In the genomic region with DNA sequence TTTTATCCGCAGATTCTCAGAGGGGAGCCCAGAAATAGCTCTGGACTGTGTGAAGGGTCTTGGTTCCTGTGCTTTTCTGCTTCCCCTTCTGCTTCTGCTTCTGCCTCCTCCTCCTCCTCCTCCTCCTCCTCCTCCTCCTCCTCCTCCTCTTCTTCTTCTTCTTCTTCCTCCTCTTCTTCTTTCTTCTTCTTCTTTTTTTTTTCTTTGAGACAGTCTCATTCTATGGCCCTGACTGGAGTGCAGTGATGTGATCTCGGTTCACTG, we compare ENCODE assay signal across 11 cellular contexts. TPM values are rescaled to one million over a fixed set of nuclear protein-coding genes. Genes with fewer than 3 reads are reported as not detected.
DNase-seq lines count a peak whose midpoint lies in the region; ATAC-seq lines count a peak whose summit lies in the region.
"Had no signal": no experiment of that assay in that cellular context is flagged by ENCODE, and none has a peak within 500 bp of the region (broad histone marks: within the 10 kb centered on the region; RNA-seq: fewer than 3 reads in every experiment).

No MANE protein-coding gene starts in this region.

- H4K20me1 ChIP-seq in BLaER1 (no peaks in the 10 kb centered on the region), Karpas-422 (ENCODE audit: insufficient read depth, low read depth, low read length) (no peaks in the 10 kb centered on the region)

- peaks cover 47% of the 10 kb centered on the region for H3K4me1 Mint-ChIP-seq in dendritic cell treated with granulocyte-macrophage colony-stimulating factor and Interleukin-4, amounts not matched to agents 40 ng/mL and 50 ng/mL, for 4 days (ENCODE audit: low read depth)

- H3K9me2 ChIP-seq in Karpas-422 (replicated peaks; ENCODE audit: insufficient read depth, low read length), result no peaks in the 10 kb centered on the region

- H3K9me3 ChIP-seq in BLaER1 (no peaks in the 10 kb centered on the region), Karpas-422 (ENCODE audit: low read length) (no peaks in the 10 kb centered on the region)
- H3K9me3 ChIP-seq: esophagus squamous epithelium had no signal

- no peak for DNase-seq in Karpas-422
- DNase-seq in OCI-M2 (lab: John Stamatoyannopoulos, UW; ENCODE audit: unreplicated experiment), result no peak
- no peak for DNase-seq in NCI-H1417 (lab: John Stamatoyannopoulos, UW)
- DNase-seq: cerebellar nuclear complex, esophagus squamous epithelium had no signal

- H3K4me3 ChIP-seq in BLaER1 (peak overlapping the region; percentile 63), Karpas-422 (ENCODE audit: low read length) (peak overlapping the region; percentile 57; the same call in 1 of the 2 replicates)

- H3K4me1 ChIP-seq in BLaER1 (peaks cover 83% of the 10 kb centered on the region), Karpas-422 (ENCODE audit: low read length) (peaks cover 50% of the 10 kb centered on the region)

- H3K27me3 Mint-ChIP-seq in dendritic cell treated with granulocyte-macrophage colony-stimulating factor and Interleukin-4, amounts not matched to agents 40 ng/mL and 50 ng/mL, for 4 days, result peaks cover 33% of the 10 kb centered on the region

- H3K4me3 Mint-ChIP-seq in dendritic cell treated with granulocyte-macrophage colony-stimulating factor and Interleukin-4, amounts not matched to agents 40 ng/mL and 50 ng/mL, for 4 days, result peak overlapping the region; percentile 50
- H3K4me3 Mint-ChIP-seq: CD8-positive, alpha-beta T cell; T-cell had no signal

- H3K36me3 ChIP-seq in BLaER1, result no peaks in the 10 kb centered on the region
- no peaks in the 10 kb centered on the region for H3K36me3 ChIP-seq in Karpas-422 (ENCODE audit: insufficient read depth, low read length)
- H3K36me3 ChIP-seq: esophagus squamous epithelium had no signal

- H3K79me2 ChIP-seq in Karpas-422 (ENCODE audit: low read length), result no peaks in the 10 kb centered on the region

- ATAC-seq in GM21737 (IDR thresholded peaks at IDR 0.05; ENCODE audit: unreplicated experiment), result no peak

- H3K27ac Mint-ChIP-seq in dendritic cell treated with granulocyte-macrophage colony-stimulating factor and Interleukin-4, amounts not matched to agents 40 ng/mL and 50 ng/mL, for 4 days, result peak overlapping the region; percentile 71
- H3K27ac Mint-ChIP-seq: CD8-positive, alpha-beta T cell; T-cell had no signal

- H3K4me2 ChIP-seq in BLaER1, result peak overlapping the region; percentile 99
- H3K4me2 ChIP-seq in Karpas-422 (ENCODE audit: low read depth, low read length, poor library complexity, severe bottlenecking), result peak overlapping the region; percentile 95

- intact Hi-C loops in dendritic cell treated with granulocyte-macrophage colony-stimulating factor and Interleukin-4, amounts not matched to agents 40 ng/mL and 50 ng/mL, for 4 days (cut with micrococcal nuclease), result loop anchor here (2.0 to 10.0 kb wide), 2 partner anchors 47 to 55 kb away; partner anchors contain the start of gene SEMA4G

- H3K27ac ChIP-seq in BLaER1 (peak overlapping the region; percentile 95), Karpas-422 (ENCODE audit: low read length) (no peak overlapping the region)
- H3K27ac ChIP-seq: esophagus squamous epithelium, VCaP had no signal

- H2AFZ ChIP-seq in Karpas-422 (ENCODE audit: low read length), result no peak overlapping the region

- no peaks in the 10 kb centered on the region for H3K27me3 ChIP-seq in BLaER1
- H3K27me3 ChIP-seq in Karpas-422 (ENCODE audit: low read length), result no peaks in the 10 kb centered on the region

- H3K9ac ChIP-seq in BLaER1 (peak overlapping the region; percentile 79), Karpas-422 (ENCODE audit: low read length) (peak overlapping the region; percentile 74)

- H3K9me3 Mint-ChIP-seq in dendritic cell treated with granulocyte-macrophage colony-stimulating factor and Interleukin-4, amounts not matched to agents 40 ng/mL and 50 ng/mL, for 4 days, result no peaks in the 10 kb centered on the region
- H3K9me3 Mint-ChIP-seq: CD8-positive, alpha-beta T cell; T-cell had no signal

- no peaks in the 10 kb centered on the region for H3K36me3 Mint-ChIP-seq in dendritic cell treated with granulocyte-macrophage colony-stimulating factor and Interleukin-4, amounts not matched to agents 40 ng/mL and 50 ng/mL, for 4 days (ENCODE audit: low read depth)
- H3K36me3 Mint-ChIP-seq: CD8-positive, alpha-beta T cell; T-cell had no signal

RNA-seq across cellular contexts. Expression of gene PDZD7, which starts 11.6 kb away (rescaled TPM):
- 2.6 and 3.0 TPM in 2 replicates for total RNA-seq in Karpas-422 (2014; rRNA removed; shearing (Covaris generic); ENCODE audit: low replicate concordance)

RNA-seq across cellular contexts. Expression of gene SFXN3, which starts 11.7 kb away (rescaled TPM):
- 8.5 and 13.6 TPM in 2 replicates for total RNA-seq in Karpas-422 (2014; rRNA removed; shearing (Covaris generic); ENCODE audit: low replicate concordance)

RNA-seq across cellular contexts. Expression of gene LZTS2, which starts 19.8 kb away (rescaled TPM):
- 11.3 and 23.9 TPM in 2 replicates for total RNA-seq in Karpas-422 (2014; rRNA removed; shearing (Covaris generic); ENCODE audit: low replicate concordance)

RNA-seq across cellular contexts. Expression of gene TWNK, which starts 32.0 kb away (rescaled TPM):
- total RNA-seq in Karpas-422 (2014; rRNA removed; shearing (Covaris generic); ENCODE audit: low replicate concordance), result 14.5 and 17.0 TPM in 2 replicates

RNA-seq across cellular contexts. Expression of gene MRPL43, which starts 32.1 kb away (rescaled TPM):
- total RNA-seq in Karpas-422 (2014; rRNA removed; shearing (Covaris generic); ENCODE audit: low replicate concordance), result 86.3 and 93.9 TPM in 2 replicates
